Comparison of ENCODE assay signal across 1 cellular context in the genomic region with DNA sequence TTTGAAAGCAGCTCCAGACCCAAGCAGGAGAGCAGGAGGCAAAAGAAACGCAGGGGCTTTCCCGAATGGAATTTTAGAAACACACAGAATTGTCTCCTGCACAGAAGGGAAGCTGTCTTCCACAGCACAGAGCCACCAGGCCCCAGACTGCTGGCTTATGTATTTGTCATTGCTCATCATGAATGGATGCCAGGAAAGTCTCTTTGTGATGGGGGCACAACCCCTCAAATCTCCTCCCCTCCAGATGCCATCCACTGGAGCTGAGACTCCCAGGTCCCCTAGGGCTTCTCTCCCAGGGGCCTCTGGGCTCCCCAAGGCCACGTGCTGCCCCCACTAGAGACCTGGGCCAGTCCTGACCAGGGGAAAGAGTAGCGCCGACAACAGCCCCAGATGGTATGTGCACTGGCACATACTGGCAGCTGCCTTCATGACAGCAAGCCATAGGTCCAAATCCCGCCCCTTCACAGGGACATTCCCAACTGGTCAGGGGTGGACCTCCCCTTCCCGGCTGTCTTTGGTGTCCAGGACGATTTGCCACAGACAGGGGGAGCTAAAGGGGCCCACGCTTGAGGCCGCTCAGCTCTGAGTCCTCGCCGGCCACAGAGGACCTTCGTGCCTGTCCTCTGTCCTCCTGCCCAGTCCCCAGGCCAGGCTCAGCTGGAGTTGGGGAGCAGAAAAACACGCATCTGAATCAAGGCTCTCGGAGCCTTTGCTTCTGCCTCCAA.
TF ChIP-seq lines count a peak whose summit lies in the region.

No MANE protein-coding gene starts in this region.

TF ChIP-seq in IMR-90, 13 proteins besides CTCF, POLR2A, EP300 and RAD21 (continued from another document):
- TF ChIP-seq NFE2L2 (IDR thresholded peaks at IDR 0.05; ENCODE audit: low read depth, low read length), result no peak
- TF ChIP-seq USF2 (IDR thresholded peaks at IDR 0.05; ENCODE audit: low read depth, low read length), result no peak
- no peak for TF ChIP-seq CEBPB (IDR thresholded peaks at IDR 0.05; ENCODE audit: low read depth, low read length)
- no peak for TF ChIP-seq MAZ (IDR thresholded peaks at IDR 0.05; ENCODE audit: borderline replicate concordance, low read depth, low read length)
- no peak for TF ChIP-seq RFX5 (IDR thresholded peaks at IDR 0.05; ENCODE audit: low read depth, low read length)
- no peak for TF ChIP-seq MXI1 (IDR thresholded peaks at IDR 0.05; ENCODE audit: borderline replicate concordance, low read depth, low read length)
- TF ChIP-seq BHLHE40 (IDR thresholded peaks at IDR 0.05; ENCODE audit: low read depth, low read length), result no peak
- TF ChIP-seq RCOR1 (IDR thresholded peaks at IDR 0.05; ENCODE audit: insufficient replicate concordance, low read length), result no peak
- TF ChIP-seq SMC3 (IDR thresholded peaks at IDR 0.05; ENCODE audit: low read depth, low read length), result no peak
